Comparison of ENCODE assay signal across 7 cellular contexts in genomic region chr19:58575183-58576041, GRCh38. TPM values are rescaled to one million over a fixed set of nuclear protein-coding genes. Genes with fewer than 3 reads are reported as not detected.
DNase-seq lines count a peak whose midpoint lies in the region; ATAC-seq, FAIRE-seq and TF ChIP-seq lines count a peak whose summit lies in the region.

No MANE protein-coding gene starts in this region.

- peaks cover 2% of the 10 kb centered on the region for H3K36me3 Mint-ChIP-seq in T-helper 1 cell treated with Interleukin-12 subunit alpha and Interleukin-12 subunit beta and Interleukin-4 antibody, amounts not matched to agents 30 μg/mL and 1 μg/mL, for 36 hours (ENCODE audit: low read depth)

- peak overlapping the region; percentile 35 to 77 for H3K9ac ChIP-seq in kidney (ENCODE audit: low read length in 2 of 2)

- no peaks in the 10 kb centered on the region for H3K9me3 ChIP-seq in kidney (ENCODE audit: control insufficient read depth in 1 of 2, low read length in 2 of 2)

- DNase-seq in bronchial epithelial cell (ENCODE audit: low read depth) (peak; percentile 82), kidney (peak; percentile 97), SIG-M5 (lab: John Stamatoyannopoulos, UW) (no peak)
- DNase-seq in stimulated activated CD4-positive, alpha-beta T cell treated with anti-CD3 and anti-CD28 coated beads, Interleukin-1b, Interleukin-23, amount 100 ng/mL, for 24 hours (ENCODE audit: low read depth in 4 of 4, low spot score in 1 of 4): peak in 3 of 4 experiments; percentile 51 to 75 (median 69)

- no peaks in the 10 kb centered on the region for H3K9me3 Mint-ChIP-seq in T-helper 1 cell treated with Interleukin-12 subunit alpha and Interleukin-12 subunit beta and Interleukin-4 antibody, amounts not matched to agents 30 μg/mL and 1 μg/mL, for 36 hours

- peak overlapping the region; percentile 87 for H3K4me3 ChIP-seq in bronchial epithelial cell (ENCODE audit: low read depth, low read length)
- H3K4me3 ChIP-seq in kidney (ENCODE audit: low read length in 2 of 2): peak overlapping the region; percentile 70 to 74

- peak overlapping the region; percentile 95 to 96 for H3K27ac ChIP-seq in kidney (ENCODE audit: low read depth in 2 of 2, low read length in 2 of 2)

- FAIRE-seq in bronchial epithelial cell (lab: Jason Lieb, UNC) (no peak), kidney (lab: Jason Lieb, UNC) (no peak)

- H3K4me1 Mint-ChIP-seq in T-helper 1 cell treated with Interleukin-12 subunit alpha and Interleukin-12 subunit beta and Interleukin-4 antibody, amounts not matched to agents 30 μg/mL and 1 μg/mL, for 36 hours (ENCODE audit: low read depth): peaks cover 33% of the 10 kb centered on the region

- ATAC-seq in GM18868 (IDR thresholded peaks at IDR 0.05; ENCODE audit: unreplicated experiment): peak; percentile 40
- ATAC-seq in HG03066 (IDR thresholded peaks at IDR 0.05; ENCODE audit: low read depth, unreplicated experiment): peak; percentile 35

- no peaks in the 10 kb centered on the region for H3K27me3 ChIP-seq in bronchial epithelial cell (ENCODE audit: control insufficient read depth, insufficient read depth, low read length)

- H3K27me3 Mint-ChIP-seq in T-helper 1 cell treated with Interleukin-12 subunit alpha and Interleukin-12 subunit beta and Interleukin-4 antibody, amounts not matched to agents 30 μg/mL and 1 μg/mL, for 36 hours (ENCODE audit: low read depth): no peaks in the 10 kb centered on the region

- TF ChIP-seq CTCF in bronchial epithelial cell (IDR thresholded peaks at IDR 0.05; ENCODE audit: insufficient read depth, low read length, severe bottlenecking): peak; percentile 17
- peak; percentile 28 for TF ChIP-seq CTCF in kidney (IDR thresholded peaks at IDR 0.05; ENCODE audit: borderline replicate concordance, extremely low read depth, insufficient read depth)

- H3K4me1 ChIP-seq in kidney (ENCODE audit: control insufficient read depth in 1 of 2, insufficient read depth in 1 of 2, low read depth in 1 of 2, low read length in 2 of 2): peaks cover 11 to 13% of the 10 kb centered on the region in 2 donors

- intact Hi-C loops in kidney (cut with DNase I): no loop called here

- peaks cover 8% of the 10 kb centered on the region for H3K36me3 ChIP-seq in bronchial epithelial cell (ENCODE audit: control insufficient read depth, insufficient read depth, low read length)
- H3K36me3 ChIP-seq in kidney (ENCODE audit: control insufficient read depth in 1 of 2, insufficient read depth in 2 of 2, low read length in 2 of 2): no peaks in the 10 kb centered on the region

- peak overlapping the region; percentile 96 for H3K4me3 Mint-ChIP-seq in T-helper 1 cell treated with Interleukin-12 subunit alpha and Interleukin-12 subunit beta and Interleukin-4 antibody, amounts not matched to agents 30 μg/mL and 1 μg/mL, for 36 hours

- H3K27ac Mint-ChIP-seq in T-helper 1 cell treated with Interleukin-12 subunit alpha and Interleukin-12 subunit beta and Interleukin-4 antibody, amounts not matched to agents 30 μg/mL and 1 μg/mL, for 36 hours: peak overlapping the region; percentile 99

RNA-seq across cellular contexts. Expression of gene MZF1, which starts 2.3 kb away (rescaled TPM):
- total RNA-seq in bronchial epithelial cell (14.7 and 17.8 TPM in 2 replicates), kidney (38.6 TPM)
- polyA plus RNA-seq in kidney (ENCODE audit: insufficient read depth, low read depth, low replicate concordance): 12.9 TPM

RNA-seq across cellular contexts. Expression of gene UBE2M, which starts 17.0 kb away (rescaled TPM):
- total RNA-seq in bronchial epithelial cell (128 and 159 TPM in 2 replicates), kidney (60.4 TPM)
- 98.0 TPM for polyA plus RNA-seq in kidney (ENCODE audit: insufficient read depth, low read depth, low replicate concordance)

RNA-seq across cellular contexts. Expression of gene CHMP2A, which starts 20.5 kb away (rescaled TPM):
- 166 and 219 TPM in 2 replicates for total RNA-seq in bronchial epithelial cell
- 142 TPM for total RNA-seq in kidney
- 294 TPM for polyA plus RNA-seq in kidney (ENCODE audit: insufficient read depth, low read depth, low replicate concordance)

RNA-seq across cellular contexts. Expression of gene TRIM28, which starts 31.5 kb away (rescaled TPM):
- total RNA-seq in bronchial epithelial cell: 270 and 277 TPM in 2 replicates
- total RNA-seq in kidney: 229 TPM
- polyA plus RNA-seq in kidney (ENCODE audit: insufficient read depth, low read depth, low replicate concordance): 191 TPM

RNA-seq across cellular contexts. Expression of gene ZBTB45, which starts 55.8 kb away (rescaled TPM):
- total RNA-seq in bronchial epithelial cell (3.4 and 5.1 TPM in 2 replicates), kidney (16.9 TPM)
- polyA plus RNA-seq in kidney (ENCODE audit: insufficient read depth, low read depth, low replicate concordance): 7.7 TPM
